Comparison of ENCODE assay signal across 25 cellular contexts in the genomic region with DNA sequence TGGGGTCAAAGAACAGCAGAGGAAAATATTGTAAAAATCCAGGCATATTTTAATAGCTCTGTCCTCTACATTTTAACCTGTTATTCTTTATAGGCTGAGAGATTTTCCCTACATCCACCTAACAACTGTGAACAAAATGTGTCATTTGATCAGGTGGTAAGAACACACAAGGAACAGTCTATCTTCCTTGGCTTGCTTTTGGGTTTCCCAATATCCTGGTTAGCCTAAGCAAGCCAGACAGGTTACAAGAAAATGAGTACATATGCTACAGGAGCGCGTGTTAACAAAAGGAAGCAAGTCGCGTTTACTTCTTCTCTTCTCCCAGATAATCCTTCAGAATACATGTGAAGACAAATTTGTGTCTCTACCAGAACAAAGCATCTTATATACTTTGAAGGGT. TPM values are rescaled to one million over a fixed set of nuclear protein-coding genes. Genes with fewer than 3 reads are reported as not detected.
DNase-seq lines count a peak whose midpoint lies in the region; ATAC-seq, FAIRE-seq and TF ChIP-seq lines count a peak whose summit lies in the region.
"Had no signal": no experiment of that assay in that cellular context is flagged by ENCODE, and none has a peak within 500 bp of the region (broad histone marks: within the 10 kb centered on the region; RNA-seq: fewer than 3 reads in every experiment).

No MANE protein-coding gene starts in this region.

- peaks cover 17% of the 10 kb centered on the region; the same call in 1 of the 2 replicates for H3K9me3 ChIP-seq in Panc1 (ENCODE audit: control insufficient read depth, insufficient read depth, low read depth, low read length)
- H3K9me3 ChIP-seq: BE2C had no signal

- no peak for TF ChIP-seq POLR2A in GM12891 (IDR thresholded peaks at IDR 0.05; ENCODE audit: low read depth, low read length)

- BruUV-seq in Panc1 (replicated peaks; lab: Mats Ljungman, UMichigan), result TSS peak; percentile 10

- peaks cover 3% of the 10 kb centered on the region for H3K9me3 Mint-ChIP-seq in endothelial cell (ENCODE audit: unreplicated experiment)
- H3K9me3 Mint-ChIP-seq: CD4-positive, alpha-beta T cell; CD8-positive, alpha-beta memory T cell had no signal

- FAIRE-seq in GM12891 (lab: Jason Lieb, UNC) (peak; percentile 9), GM19239 (lab: Jason Lieb, UNC) (no peak)
- FAIRE-seq: A549, D721Med, GM12892 had no signal

- intact Hi-C loops in Panc1 (cut with micrococcal nuclease; ENCODE audit: unreplicated experiment) (no loop called here), left colon (cut with DNase I, micrococcal nuclease) (loop anchor here in 1 of 2 donors (10.0 kb wide), 1 partner anchor 123 kb away; no protein-coding TSS in a partner anchor)

- peaks cover 8% of the 10 kb centered on the region for H3K4me1 Mint-ChIP-seq in endothelial cell (ENCODE audit: unreplicated experiment)
- H3K4me1 Mint-ChIP-seq: CD8-positive, alpha-beta memory T cell had no signal

- POLR2A ChIA-PET in Panc1 (lab: Charles Lee), result no interaction called here

- CTCF ChIA-PET in Panc1 (lab: Charles Lee), result no interaction called here

- peaks cover 72% of the 10 kb centered on the region for H3K36me3 Mint-ChIP-seq in endothelial cell (ENCODE audit: low read depth, unreplicated experiment)

- peak overlapping the region; percentile 58 for H3K27ac Mint-ChIP-seq in endothelial cell (ENCODE audit: unreplicated experiment)
- H3K27ac Mint-ChIP-seq: CD14-positive monocyte; CD4-positive, alpha-beta T cell; GM23338 had no signal

- no peak overlapping the region for H3K4me3 ChIP-seq in Panc1 (ENCODE audit: low read depth in 2 of 2, low read length in 2 of 2)
- H3K4me3 ChIP-seq: A549; BLaER1 treated with 17β-estradiol and CSF1 and Interleukin-3, amounts not matched to agents 10 nM and 100 nM; GM23338 had no signal

- in situ Hi-C loops in Panc1 (cut with HindIII; ENCODE audit: low pct_unique_long_range_greater_than_20kb, low sequenced_read_pairs), result no loop called here

- no peaks in the 10 kb centered on the region for H3K27me3 ChIP-seq in Panc1 (ENCODE audit: control insufficient read depth, insufficient read depth, low read length)
- H3K27me3 ChIP-seq: BE2C; BLaER1 treated with 17β-estradiol and CSF1 and Interleukin-3, amounts not matched to agents 10 nM and 100 nM had no signal

- DNase-seq in GM12891 (ENCODE audit: insufficient read length, low spot score) (no peak), Panc1 (ENCODE audit: low read depth, low spot score) (no peak), endothelial cell (ENCODE audit: low spot score) (no peak), left colon (no peak), RKO (ENCODE audit: low spot score) (no peak), GM19239 (ENCODE audit: insufficient read length, low spot score) (no peak)
- DNase-seq: 8988T; ACHN; AML-193; BE2C; CD4-positive, alpha-beta T cell; CD8-positive, alpha-beta memory T cell; DMS 273 treated with DMSO at 0.1 percent for 48 hours; DMS79; EL; GDM1; H9 had no signal

- H3K27me3 Mint-ChIP-seq in endothelial cell (ENCODE audit: unreplicated experiment), result no peaks in the 10 kb centered on the region
- H3K27me3 Mint-ChIP-seq: CD4-positive, alpha-beta T cell; CD8-positive, alpha-beta memory T cell had no signal

- ATAC-seq in Panc1 (no peak), left colon (peak; percentile 19), GM19395 (IDR thresholded peaks at IDR 0.05; ENCODE audit: unreplicated experiment) (no peak)
- ATAC-seq: A549, GM23338, HCT116 had no signal

- H3K27ac ChIP-seq in Panc1 (ENCODE audit: low read length), result no peak overlapping the region
- H3K27ac ChIP-seq: A549; BLaER1 treated with 17β-estradiol and CSF1 and Interleukin-3, amounts not matched to agents 10 nM and 100 nM had no signal

- TF ChIP-seq CTCF in Panc1 (IDR thresholded peaks at IDR 0.05) (no peak), endothelial cell (IDR thresholded peaks at IDR 0.05; ENCODE audit: unreplicated experiment) (no peak)

- H3K4me3 Mint-ChIP-seq in endothelial cell (ENCODE audit: unreplicated experiment), result no peak overlapping the region
- H3K4me3 Mint-ChIP-seq: CD14-positive monocyte; CD4-positive, alpha-beta T cell; CD8-positive, alpha-beta memory T cell; GM23338; H9 had no signal

- no peaks in the 10 kb centered on the region for H3K4me1 ChIP-seq in Panc1 (ENCODE audit: control insufficient read depth, insufficient read depth, low read length)
- H3K4me1 ChIP-seq: BE2C; BLaER1 treated with 17β-estradiol and CSF1 and Interleukin-3, amounts not matched to agents 10 nM and 100 nM had no signal

- peaks cover 12% of the 10 kb centered on the region for H3K36me3 ChIP-seq in Panc1 (ENCODE audit: control insufficient read depth, insufficient read depth, low read length)

TF ChIP-seq in GM12891, 5 proteins besides CTCF, POLR2A, EP300 and RAD21:
- TF ChIP-seq POLR2AphosphoS5 (IDR thresholded peaks at IDR 0.05; ENCODE audit: low read depth, low read length) (no peak), POU2F2 (IDR thresholded peaks at IDR 0.05; ENCODE audit: low read depth, low read length) (no peak), PAX5 (IDR thresholded peaks at IDR 0.05; ENCODE audit: insufficient read depth, low read length, severe bottlenecking) (no peak), TAF1 (IDR thresholded peaks at IDR 0.05; ENCODE audit: low read depth, low read length) (no peak), SPI1 (IDR thresholded peaks at IDR 0.05; ENCODE audit: low read depth, low read length) (no peak)

RNA-seq across cellular contexts. Expression of a gene that starts 31.0 kb away (rescaled TPM):
- 0.26 TPM for polyA plus RNA-seq in GM12891 (2012; ENCODE audit: low read depth, missing spikeins)
- total RNA-seq in Panc1 (2021; ENCODE audit: unreplicated experiment) (0.44 TPM), endothelial cell (ENCODE audit: unreplicated experiment) (0.72 TPM), left colon (10 to 100 TPM; 13.7 to 19.0 TPM)
- 0.17 TPM for polyA plus RNA-seq in Panc1 (2012; ENCODE audit: insufficient read length)
- polyA plus RNA-seq: CD14-positive monocyte; CD8-positive, alpha-beta memory T cell had no signal

RNA-seq across cellular contexts. Expression of a gene that starts 53.2 kb away (rescaled TPM):
- 10.3 TPM for polyA plus RNA-seq in GM12891 (2012; ENCODE audit: low read depth, missing spikeins)
- 13.0 TPM for total RNA-seq in Panc1 (2021; ENCODE audit: unreplicated experiment)
- 7.0 TPM for polyA plus RNA-seq in Panc1 (2012; ENCODE audit: insufficient read length)
- total RNA-seq in endothelial cell (ENCODE audit: unreplicated experiment), result 22.6 TPM
- total RNA-seq in left colon, result 10 to 100 TPM; 14.1 to 15.8 TPM

RNA-seq across cellular contexts. Expression of a gene that starts 53.5 kb away (rescaled TPM):
- polyA plus RNA-seq in GM12891 (2012; ENCODE audit: low read depth, missing spikeins), result 232 TPM
- total RNA-seq in Panc1 (2021; ENCODE audit: unreplicated experiment) (137 TPM), endothelial cell (ENCODE audit: unreplicated experiment) (94.2 TPM), left colon (100 to 1,000 TPM; 135 to 151 TPM)
- polyA plus RNA-seq in Panc1 (2012; ENCODE audit: insufficient read length), result 201 TPM
